22 cellular contexts compared by ENCODE assay signal in genomic region chr10:133023216-133023843, GRCh38.
DNase-seq lines count a peak whose midpoint lies in the region; ATAC-seq and TF ChIP-seq lines count a peak whose summit lies in the region.
"Had no signal": no experiment of that assay in that cellular context is flagged by ENCODE, and none has a peak within 500 bp of the region (broad histone marks: within the 10 kb centered on the region; RNA-seq: fewer than 3 reads in every experiment).

No MANE protein-coding gene starts in this region.

- peaks cover 4% of the 10 kb centered on the region for H3K9me3 ChIP-seq in WERI-Rb-1 (ENCODE audit: severe bottlenecking)
- H3K9me3 ChIP-seq: A549 had no signal

- no peaks in the 10 kb centered on the region for H3K4me1 Mint-ChIP-seq in activated naive CD4-positive, alpha-beta T cell treated with anti-CD3 and anti-CD28 coated beads, Interleukin-2, amount 10 ng/mL, durations not matched to agents 7 days and 5 days
- H3K4me1 Mint-ChIP-seq in nephron progenitor cell: peaks cover 51% of the 10 kb centered on the region
- H3K4me1 Mint-ChIP-seq: CD4-positive, CD25-positive, alpha-beta regulatory T cell; CD8-positive, alpha-beta memory T cell had no signal

- H3K36me3 Mint-ChIP-seq in activated naive CD4-positive, alpha-beta T cell treated with anti-CD3 and anti-CD28 coated beads, Interleukin-2, amount 50 U/mL, for 72 hours: no peaks in the 10 kb centered on the region
- no peaks in the 10 kb centered on the region for H3K36me3 Mint-ChIP-seq in activated naive CD4-positive, alpha-beta T cell treated with anti-CD3 and anti-CD28 coated beads, Interleukin-2, amount 10 ng/mL, durations not matched to agents 7 days and 5 days
- no peaks in the 10 kb centered on the region for H3K36me3 Mint-ChIP-seq in nephron progenitor cell (ENCODE audit: low read depth)
- H3K36me3 Mint-ChIP-seq: CD4-positive, CD25-positive, alpha-beta regulatory T cell; CD8-positive, alpha-beta memory T cell had no signal

- H3K27ac ChIP-seq in WERI-Rb-1: peak overlapping the region; percentile 49
- H3K27ac ChIP-seq: 22Rv1, A549, GM23248, HL-60 had no signal

- TF ChIP-seq CTCF in WERI-Rb-1 (IDR thresholded peaks at IDR 0.05; ENCODE audit: low read depth, low read length) (no peak), nephron progenitor cell (IDR thresholded peaks at IDR 0.05) (no peak)

- peak overlapping the region; percentile 22 to 81 for H3K27ac Mint-ChIP-seq in activated naive CD4-positive, alpha-beta T cell treated with anti-CD3 and anti-CD28 coated beads, Interleukin-2, amount 50 U/mL, for 72 hours
- no peak overlapping the region for H3K27ac Mint-ChIP-seq in activated naive CD4-positive, alpha-beta T cell treated with anti-CD3 and anti-CD28 coated beads, Interleukin-2, amount 10 ng/mL, durations not matched to agents 7 days and 5 days
- peak overlapping the region; percentile 24 for H3K27ac Mint-ChIP-seq in nephron progenitor cell
- H3K27ac Mint-ChIP-seq: CD4-positive, CD25-positive, alpha-beta regulatory T cell; CD8-positive, alpha-beta memory T cell had no signal

- no peaks in the 10 kb centered on the region for H3K27me3 ChIP-seq in WERI-Rb-1 (ENCODE audit: insufficient read depth, low read depth, severe bottlenecking)

- H3K4me3 ChIP-seq in WERI-Rb-1 (ENCODE audit: low read depth, low read length): no peak overlapping the region
- H3K4me3 ChIP-seq: A549, GM23248 had no signal

- ATAC-seq in activated naive CD4-positive, alpha-beta T cell treated with anti-CD3 and anti-CD28 coated beads, Interleukin-2, amount 50 U/mL, for 72 hours: no peak
- ATAC-seq in GM21515 (IDR thresholded peaks at IDR 0.05; ENCODE audit: unreplicated experiment): no peak
- ATAC-seq: A549 had no signal

- no peaks in the 10 kb centered on the region for H3K9me3 Mint-ChIP-seq in activated naive CD4-positive, alpha-beta T cell treated with anti-CD3 and anti-CD28 coated beads, Interleukin-2, amount 50 U/mL, for 72 hours
- no peaks in the 10 kb centered on the region for H3K9me3 Mint-ChIP-seq in activated naive CD4-positive, alpha-beta T cell treated with anti-CD3 and anti-CD28 coated beads, Interleukin-2, amount 10 ng/mL, durations not matched to agents 7 days and 5 days
- H3K9me3 Mint-ChIP-seq in nephron progenitor cell: no peaks in the 10 kb centered on the region
- H3K9me3 Mint-ChIP-seq: CD4-positive, CD25-positive, alpha-beta regulatory T cell; CD8-positive, alpha-beta memory T cell had no signal

- no peaks in the 10 kb centered on the region for H3K36me3 ChIP-seq in WERI-Rb-1

- peaks cover 4% of the 10 kb centered on the region for H3K27me3 Mint-ChIP-seq in activated naive CD4-positive, alpha-beta T cell treated with anti-CD3 and anti-CD28 coated beads, Interleukin-2, amount 10 ng/mL, durations not matched to agents 7 days and 5 days
- peaks cover 35% of the 10 kb centered on the region for H3K27me3 Mint-ChIP-seq in nephron progenitor cell (ENCODE audit: low read depth, poor library complexity)
- H3K27me3 Mint-ChIP-seq: CD4-positive, CD25-positive, alpha-beta regulatory T cell; CD8-positive, alpha-beta memory T cell had no signal

- no peak overlapping the region for H3K4me3 Mint-ChIP-seq in activated naive CD4-positive, alpha-beta T cell treated with anti-CD3 and anti-CD28 coated beads, Interleukin-2, amount 10 ng/mL, durations not matched to agents 7 days and 5 days
- H3K4me3 Mint-ChIP-seq in nephron progenitor cell: no peak overlapping the region
- H3K4me3 Mint-ChIP-seq: CD4-positive, CD25-positive, alpha-beta regulatory T cell; CD8-positive, alpha-beta memory T cell had no signal

- no peak for DNase-seq in activated naive CD4-positive, alpha-beta T cell treated with anti-CD3 and anti-CD28 coated beads, Interleukin-2, amount 50 U/mL, for 72 hours (ENCODE audit: low spot score in 2 of 2)
- DNase-seq in activated naive CD4-positive, alpha-beta T cell treated with anti-CD3 and anti-CD28 coated beads, Interleukin-2, amount 10 ng/mL, durations not matched to agents 7 days and 5 days: no peak
- DNase-seq in WERI-Rb-1: no peak
- peak; percentile 15 for DNase-seq in epidermal melanocyte (ENCODE audit: insufficient read length, low spot score)
- no peak for DNase-seq in nephron progenitor cell
- no peak for DNase-seq in NCI-H2171 (lab: John Stamatoyannopoulos, UW)
- DNase-seq in ecto neural progenitor cell (ENCODE audit: low spot score): no peak
- DNase-seq: AML-193; CD4-positive, CD25-positive, alpha-beta regulatory T cell; CD8-positive, alpha-beta memory T cell; COR-L47; DMS153; DMS79 treated with DMSO at 0.1 percent for 48 hours; GF-D8; HCEC 1CT; IMR-90; KBM-7 had no signal

- CTCF ChIA-PET in activated naive CD4-positive, alpha-beta T cell treated with anti-CD3 and anti-CD28 coated beads, Interleukin-2, amount 10 ng/mL, durations not matched to agents 7 days and 5 days (lab: Charles Lee): no interaction called here
